20 cellular contexts compared by ENCODE assay signal in genomic region chr2:53407363-53408080, GRCh38.
"Had no signal": no experiment of that assay in that cellular context is flagged by ENCODE, and none has a peak within 500 bp of the region (broad histone marks: within the 10 kb centered on the region; RNA-seq: fewer than 3 reads in every experiment).

No MANE protein-coding gene starts in this region.

- H3K27ac Mint-ChIP-seq: activated naive CD4-positive, alpha-beta T cell treated with anti-CD3 and anti-CD28 coated beads, Interleukin-2, amount 50 U/mL, for 24 hours; activated T-helper 2 cell treated with anti-CD3 and anti-CD28 coated beads, Interferon-gamma antibody, Interleukin-2, Interleukin-4, amounts not matched to agents 10 μg/mL and 5 μg/mL and 100 μg/mL, durations not matched to agents 14 hours and 24 hours and 36 hours; brain; nephron; WTC11 had no signal

- H3K36me3 Mint-ChIP-seq: activated naive CD4-positive, alpha-beta T cell treated with anti-CD3 and anti-CD28 coated beads, Interleukin-2, amount 50 U/mL, for 24 hours; brain had no signal

- ATAC-seq: left ventricle myocardium superior, sciatic nerve, WTC11 had no signal

- H3K4me1 ChIP-seq: esophagus muscularis mucosa, prostate gland, transverse colon had no signal

- H3K27me3 Mint-ChIP-seq: activated naive CD4-positive, alpha-beta T cell treated with anti-CD3 and anti-CD28 coated beads, Interleukin-2, amount 50 U/mL, for 24 hours; brain had no signal

- H3K4me3 ChIP-seq: esophagus muscularis mucosa, prostate gland, transverse colon had no signal

- H3K9me3 ChIP-seq: prostate gland, transverse colon had no signal

- H3K36me3 ChIP-seq: esophagus muscularis mucosa, prostate gland, transverse colon had no signal

- H3K4me3 Mint-ChIP-seq: activated naive CD4-positive, alpha-beta T cell treated with anti-CD3 and anti-CD28 coated beads, Interleukin-2, amount 50 U/mL, for 24 hours; brain; nephron; WTC11 had no signal

- DNase-seq: activated CD4-positive, alpha-beta T cell treated with anti-CD3 and anti-CD28 coated beads for 48 hours; cerebellar nuclear complex; dermis blood vessel endothelial cell; foreskin fibroblast; head of caudate nucleus; islet precursor cell; left ventricle myocardium superior; mesendoderm; occipital lobe; stimulated activated naive CD4-positive, alpha-beta T cell; substantia nigra; transverse colon had no signal

- H3K27me3 ChIP-seq: esophagus muscularis mucosa, transverse colon had no signal

- H3K27ac ChIP-seq: esophagus muscularis mucosa, prostate gland, transverse colon had no signal

- H3K4me1 Mint-ChIP-seq: activated naive CD4-positive, alpha-beta T cell treated with anti-CD3 and anti-CD28 coated beads, Interleukin-2, amount 50 U/mL, for 24 hours; brain; nephron; WTC11 had no signal
